In genomic region chr7:23530901-23531793, GRCh38 we compare ENCODE assay signal across 8 cellular contexts. TPM values are rescaled to one million over a fixed set of nuclear protein-coding genes. Genes with fewer than 3 reads are reported as not detected.
DNase-seq lines count a peak whose midpoint lies in the region; ATAC-seq, FAIRE-seq and TF ChIP-seq lines count a peak whose summit lies in the region.

No MANE protein-coding gene starts in this region.

- H3K9me2 ChIP-seq in DOHH2 (replicated peaks; ENCODE audit: control insufficient read depth, low read length), result no peaks in the 10 kb centered on the region
- no peaks in the 10 kb centered on the region for H3K9me2 ChIP-seq in SU-DHL-6 (replicated peaks; ENCODE audit: insufficient read depth, low read length)

- intact Hi-C loops in left ventricle myocardium inferior (cut with micrococcal nuclease) (no loop called here), posterior vena cava (cut with DNase I) (loop anchor here in 1 of 2 donors (2.0 kb wide), 1 partner anchor 50 kb away; no protein-coding TSS in a partner anchor)

- H3K27me3 ChIP-seq in DOHH2 (ENCODE audit: control insufficient read depth, low read length) (no peaks in the 10 kb centered on the region), SU-DHL-6 (ENCODE audit: low read length) (no peaks in the 10 kb centered on the region), left ventricle myocardium inferior (ENCODE audit: low read depth) (no peaks in the 10 kb centered on the region)

- H3K36me3 ChIP-seq in DOHH2 (ENCODE audit: control insufficient read depth, low read length), result peaks cover 55% of the 10 kb centered on the region
- H3K36me3 ChIP-seq in SU-DHL-6 (ENCODE audit: low read length), result peaks cover 14% of the 10 kb centered on the region; the same call in 1 of the 2 replicates
- no peaks in the 10 kb centered on the region for H3K36me3 ChIP-seq in left ventricle myocardium inferior

- H3K27ac ChIP-seq in DOHH2 (ENCODE audit: low read depth, low read length) (peak overlapping the region; percentile 93), SU-DHL-6 (ENCODE audit: low read depth, low read length) (peak overlapping the region; percentile 82), left ventricle myocardium inferior (replicated peaks) (peak overlapping the region; percentile 96)

- no peaks in the 10 kb centered on the region for H3K9me3 Mint-ChIP-seq in IgD-negative memory B cell

- peak overlapping the region; percentile 88 for H3K9ac ChIP-seq in SU-DHL-6 (ENCODE audit: low read length)

- H3K9me3 ChIP-seq in DOHH2 (ENCODE audit: control insufficient read depth, insufficient read depth, low read length), result no peaks in the 10 kb centered on the region
- H3K9me3 ChIP-seq in SU-DHL-6 (ENCODE audit: insufficient read depth, low read length), result no peaks in the 10 kb centered on the region
- H3K9me3 ChIP-seq in left ventricle myocardium inferior (replicated peaks), result no peaks in the 10 kb centered on the region

- no peak for FAIRE-seq in urothelium cell line (lab: Jason Lieb, UNC)

- peak overlapping the region; percentile 99 to 100 (median 99) for H3K4me3 Mint-ChIP-seq in IgD-negative memory B cell

- H3K27me3 Mint-ChIP-seq in IgD-negative memory B cell, result no peaks in the 10 kb centered on the region

- H3K4me3 ChIP-seq in DOHH2 (ENCODE audit: low read length) (peak overlapping the region; percentile 80), SU-DHL-6 (ENCODE audit: insufficient read depth, low read length, poor library complexity, severe bottlenecking) (peak overlapping the region; percentile 87), left ventricle myocardium inferior (peak overlapping the region; percentile 88)

- DNase-seq in amniotic stem cell (lab: John Stamatoyannopoulos, UW) (peak; percentile 39), left ventricle myocardium inferior (peak; percentile 42), posterior vena cava (ENCODE audit: low spot score) (peak; percentile 86), urothelium cell line (ENCODE audit: low spot score) (peak; percentile 62)

- peaks cover 57% of the 10 kb centered on the region for H3K79me2 ChIP-seq in DOHH2 (ENCODE audit: control insufficient read depth, low read length)
- H3K79me2 ChIP-seq in SU-DHL-6 (ENCODE audit: insufficient read depth, low read length), result peaks cover 57% of the 10 kb centered on the region

- ATAC-seq in GM21576 (IDR thresholded peaks at IDR 0.05; ENCODE audit: unreplicated experiment), result peak; percentile 20

- H3F3A ChIP-seq in DOHH2 (ENCODE audit: control insufficient read depth, insufficient read depth) (peaks cover 13% of the 10 kb centered on the region), SU-DHL-6 (ENCODE audit: insufficient read depth) (peaks cover 32% of the 10 kb centered on the region)

- peak overlapping the region; percentile 99 to 100 (median 100) for H3K27ac Mint-ChIP-seq in IgD-negative memory B cell

- no peak overlapping the region for H2AFZ ChIP-seq in SU-DHL-6 (ENCODE audit: low read depth, low read length, severe bottlenecking)

- H3K36me3 Mint-ChIP-seq in IgD-negative memory B cell, result no peaks in the 10 kb centered on the region

- TF ChIP-seq CTCF in DOHH2 (IDR thresholded peaks at IDR 0.05; ENCODE audit: low read depth, low read length, poor library complexity, severe bottlenecking) (no peak), SU-DHL-6 (IDR thresholded peaks at IDR 0.05; ENCODE audit: insufficient read depth, low read length, poor library complexity, severe bottlenecking) (no peak), left ventricle myocardium inferior (IDR thresholded peaks at IDR 0.05; ENCODE audit: borderline replicate concordance) (no peak)

- H3K4me1 ChIP-seq in DOHH2 (ENCODE audit: control insufficient read depth, low read length) (peaks cover 54% of the 10 kb centered on the region), left ventricle myocardium inferior (peaks cover 60% of the 10 kb centered on the region)

- H3K4me2 ChIP-seq in DOHH2 (ENCODE audit: low read length) (peak overlapping the region; percentile 89), SU-DHL-6 (ENCODE audit: low read depth, low read length, poor library complexity, severe bottlenecking) (peak overlapping the region; percentile 98)

- H3K4me1 Mint-ChIP-seq in IgD-negative memory B cell, result peaks cover 35 to 45% (median 36%) of the 10 kb centered on the region in 3 donors

- H4K20me1 ChIP-seq in DOHH2 (ENCODE audit: control insufficient read depth, insufficient read depth, low read depth, low read length) (peaks cover 50% of the 10 kb centered on the region), SU-DHL-6 (ENCODE audit: low read depth, low read length) (peaks cover 37% of the 10 kb centered on the region)

RNA-seq across cellular contexts. Expression of gene TRA2A, which starts 0.6 kb away (rescaled TPM):
- polyA plus RNA-seq in IgD-negative memory B cell, result 44.0 TPM
- total RNA-seq in left ventricle myocardium inferior (25.6 TPM), posterior vena cava (10 to 100 TPM; 51.1 to 52.2 TPM)

Comparison
In these comparisons a context has a peak if more than half of its experiments do, and no peak if none do; other contexts are left out.
1. Peak in every context shown above with its lines: DNase-seq, ATAC-seq, H3K4me3 ChIP-seq and H3K27ac ChIP-seq.